ENCODE assay signal across 8 cellular contexts in the genomic region with DNA sequence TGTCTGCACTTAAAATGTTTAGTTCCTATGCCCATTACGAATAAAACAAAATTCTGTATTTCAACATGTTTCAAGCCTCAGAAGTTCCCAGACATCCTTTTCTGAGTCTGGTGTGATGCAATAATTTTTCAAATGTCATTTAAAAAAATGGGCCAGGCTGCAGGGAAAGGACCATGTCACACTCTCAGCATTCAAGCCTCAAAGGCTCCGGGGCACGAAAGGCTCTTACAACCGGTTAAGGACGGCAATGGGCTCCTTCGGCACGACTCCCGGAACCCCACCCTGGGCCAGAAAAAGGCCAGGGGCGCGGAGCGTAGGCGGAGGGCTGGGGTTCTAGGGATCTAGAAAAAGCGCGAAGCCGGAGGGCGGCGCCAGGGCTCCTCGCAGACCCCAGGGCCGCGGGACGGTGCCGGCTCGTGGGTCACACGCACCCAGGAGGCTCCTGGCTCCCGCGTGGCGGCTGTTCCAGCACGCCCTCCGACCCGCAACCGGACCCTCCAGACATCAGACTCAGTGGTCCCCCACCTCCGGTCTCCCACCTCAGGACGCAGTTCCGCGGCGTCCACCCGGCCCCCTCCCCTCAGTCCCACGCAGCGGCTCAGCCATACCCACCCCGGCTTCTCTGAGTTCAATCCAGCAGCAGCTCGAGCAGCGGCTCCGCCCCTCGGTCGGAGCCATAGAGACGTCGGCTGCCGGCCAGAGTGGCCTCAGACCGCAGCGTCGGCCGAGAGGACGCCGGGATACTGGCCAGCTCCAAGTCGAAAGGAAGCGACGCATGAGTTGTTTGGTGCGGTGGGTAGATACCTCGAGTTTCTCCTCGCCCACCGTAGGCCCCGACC. TPM values are rescaled to one million over a fixed set of nuclear protein-coding genes. Genes with fewer than 3 reads are reported as not detected.
A peak's percentile ranks its signal among the peaks of the same experiment; 100 is the strongest.
DNase-seq lines count a peak whose midpoint lies in the region; ATAC-seq, FAIRE-seq and TF ChIP-seq lines count a peak whose summit lies in the region.

Gene TMEM267, minus strand, starts transcription at position 656 of the 839 bp plus-strand sequence. CDS start 29,896 bp downstream, outside the sequence.

- H3K36me3 ChIP-seq in HUES64 (ENCODE audit: insufficient read depth, low read length) (peaks cover 16% of the 10 kb centered on the region), OCI-LY7 (ENCODE audit: insufficient read depth, low read length) (peaks cover 25% of the 10 kb centered on the region), endothelial cell of umbilical vein (ENCODE audit: control insufficient read depth in 2 of 2, extremely low read depth in 1 of 2, insufficient read depth in 2 of 2, low read length in 2 of 2) (no peaks in the 10 kb centered on the region)

- TF ChIP-seq CTCF in OCI-LY7 (conservative IDR thresholded peaks at IDR 0.05; ENCODE audit: low read length) (no peak), endothelial cell of umbilical vein (IDR thresholded peaks at IDR 0.05; ENCODE audit: extremely low read depth in 1 of 2, insufficient read depth in 1 of 2, low read depth in 1 of 2, low read length in 2 of 2) (no peak)

- under 1% methylated on average over 62 of the region's 62 CpGs for WGBS in HUES64

- H3K9me1 ChIP-seq in endothelial cell of umbilical vein (replicated peaks; ENCODE audit: control insufficient read depth, extremely low read depth, insufficient read depth, low read length), result no peaks in the 10 kb centered on the region

- no peaks in the 10 kb centered on the region for H3K9me3 ChIP-seq in HUES64 (ENCODE audit: insufficient read depth, low read depth, low read length)
- H3K9me3 ChIP-seq in OCI-LY7 (ENCODE audit: low read length), result no peaks in the 10 kb centered on the region
- no peaks in the 10 kb centered on the region for H3K9me3 ChIP-seq in endothelial cell of umbilical vein (replicated peaks; ENCODE audit: control insufficient read depth, insufficient read depth, low read length)
- no peaks in the 10 kb centered on the region for H3K9me3 ChIP-seq in mononuclear cell (ENCODE audit: low read depth, low read length)

- dilution Hi-C loops in endothelial cell of umbilical vein (cut with MboI; ENCODE audit: extremely low pct_ligation_motif_present, low sequenced_read_pairs), result no loop called here

- H2AFZ ChIP-seq in OCI-LY7 (ENCODE audit: low read length) (peak within 1 kb of the TSS; percentile 78), endothelial cell of umbilical vein (ENCODE audit: low read depth, low read length) (peak within 1 kb of the TSS; percentile 53)

- peak; percentile 86 for ATAC-seq in GM21447 (IDR thresholded peaks at IDR 0.05; ENCODE audit: unreplicated experiment)

- POLR2A ChIA-PET in OCI-LY7 (lab: Charles Lee), result interaction anchor here (0.6 to 4.2 kb wide), 29 partner anchors 9 to 619 kb away, joined by 3 to 38 read pairs (median 4); partner anchors contain the start of genes C5orf34, HMGCS1, NNT and ZNF131
- POLR2A ChIA-PET in endothelial cell of umbilical vein (lab: Charles Lee), result interaction anchor here (1.2 to 1.8 kb wide), 4 partner anchors 10 to 362 kb away, joined by 3 to 12 read pairs (median 10); partner anchors contain the start of genes C5orf34, HMGCS1 and ZNF131

- H3K4me3 ChIP-seq in HUES64 (ENCODE audit: low read length) (peak within 1 kb of the TSS; percentile 82), OCI-LY7 (ENCODE audit: low read depth, low read length, poor library complexity, severe bottlenecking) (peak within 1 kb of the TSS; percentile 84), endothelial cell of umbilical vein (replicated peaks in 1 of 3; ENCODE audit: insufficient read depth in 1 of 3, low read depth in 1 of 3, low read length in 3 of 3) (peak within 1 kb of the TSS; percentile 57 to 97 (median 64)), mononuclear cell (ENCODE audit: low read length) (peak within 1 kb of the TSS; percentile 71)

- peaks cover 11% of the 10 kb centered on the region; the same call in 1 of the 2 replicates for H3K4me1 ChIP-seq in HUES64 (ENCODE audit: insufficient read depth, low read length)
- peaks cover 27% of the 10 kb centered on the region for H3K4me1 ChIP-seq in OCI-LY7 (ENCODE audit: insufficient read depth, low read length, poor library complexity, severe bottlenecking)
- peaks cover 14% of the 10 kb centered on the region for H3K4me1 ChIP-seq in endothelial cell of umbilical vein (ENCODE audit: control insufficient read depth, extremely low read depth, insufficient read depth, low read length)
- peaks cover 19% of the 10 kb centered on the region for H3K4me1 ChIP-seq in mononuclear cell (ENCODE audit: insufficient read depth, low read length)

- intact Hi-C loops in OCI-LY7 (cut with micrococcal nuclease; ENCODE audit: unreplicated experiment) (loop anchor here (1.0 to 10.0 kb wide), 9 partner anchors 31 to 489 kb away; partner anchors contain the start of genes ANXA2R, C5orf34, HMGCS1 and NNT), endothelial cell of umbilical vein (cut with micrococcal nuclease) (loop anchor here (1.0 to 10.0 kb wide), 11 partner anchors 32 to 1559 kb away; partner anchors contain the start of genes C5orf34, FBXO4, HMGCS1 and ZNF131)

- DNase-seq in D341Med (ENCODE audit: low spot score), result peak; percentile 90
- peak; percentile 95 for DNase-seq in OCI-LY7 (ENCODE audit: low spot score)
- DNase-seq in activated T-cell treated with anti-CD3 and anti-CD28 coated beads for 1 hour (ENCODE audit: low read depth), result peak; percentile 76
- peak; percentile 95 for DNase-seq in endothelial cell of umbilical vein (ENCODE audit: low read depth, low spot score)
- DNase-seq in stimulated activated CD8-positive, alpha-beta memory T cell treated with anti-CD3 and anti-CD28 coated beads, Interleukin-4, amount 100 ng/mL, for 1 hour (ENCODE audit: low read depth in 2 of 2, low spot score in 1 of 2), result peak; percentile 74 to 76

- H4K20me1 ChIP-seq in OCI-LY7 (ENCODE audit: insufficient read depth, low read length), result no peaks in the 10 kb centered on the region
- H4K20me1 ChIP-seq in endothelial cell of umbilical vein (replicated peaks; ENCODE audit: control insufficient read depth, extremely low read depth, insufficient read depth, low read length), result no peaks in the 10 kb centered on the region

- BruUV-seq in OCI-LY7 (replicated peaks; lab: Mats Ljungman, UMichigan), result no TSS peak
- BruUV-seq in endothelial cell of umbilical vein (replicated peaks; lab: Mats Ljungman, UMichigan), result TSS peak; percentile 38

- peak; percentile 95 for FAIRE-seq in endothelial cell of umbilical vein (lab: Jason Lieb, UNC)

- CTCF ChIA-PET in OCI-LY7 (lab: Charles Lee; ENCODE audit: unreplicated experiment), result interaction anchor here (0.6 to 1.7 kb wide), 6 partner anchors 8 to 442 kb away, joined by 3 to 13 read pairs (median 6); partner anchors contain the start of gene ZNF131
- CTCF ChIA-PET in endothelial cell of umbilical vein (lab: Charles Lee), result interaction anchor here (0.6 to 2.6 kb wide), 46 partner anchors 8 to 575 kb away, joined by 3 to 54 read pairs (median 5); partner anchors contain the start of genes C5orf34, HMGCS1 and NNT

- no peaks in the 10 kb centered on the region for H3K9me2 ChIP-seq in OCI-LY7 (ENCODE audit: insufficient read depth, low read length)

- H3K27me3 ChIP-seq in HUES64 (ENCODE audit: insufficient read depth, low read length) (no peaks in the 10 kb centered on the region), endothelial cell of umbilical vein (ENCODE audit: control insufficient read depth in 2 of 2, insufficient read depth in 2 of 2, low read length in 2 of 2) (no peaks in the 10 kb centered on the region), mononuclear cell (ENCODE audit: insufficient read depth, low read length) (no peaks in the 10 kb centered on the region)

- H3K27ac ChIP-seq in HUES64 (ENCODE audit: low read depth, low read length), result peak within 1 kb of the TSS; percentile 85
- peak within 1 kb of the TSS; percentile 88 for H3K27ac ChIP-seq in OCI-LY7 (ENCODE audit: low read depth, low read length, poor library complexity, severe bottlenecking)
- peak within 1 kb of the TSS; percentile 77 for H3K27ac ChIP-seq in endothelial cell of umbilical vein (ENCODE audit: insufficient read depth, low read depth, low read length)

- peaks cover 36% of the 10 kb centered on the region; the same call in 1 of the 2 replicates for H3K79me2 ChIP-seq in OCI-LY7 (ENCODE audit: insufficient read depth, low read depth, low read length)
- peaks cover 12% of the 10 kb centered on the region for H3K79me2 ChIP-seq in endothelial cell of umbilical vein (ENCODE audit: control insufficient read depth, insufficient read depth, low read length)

- H3K4me2 ChIP-seq in OCI-LY7 (ENCODE audit: low read length) (peak within 1 kb of the TSS; percentile 85), endothelial cell of umbilical vein (ENCODE audit: insufficient read depth, low read length) (peak within 1 kb of the TSS; percentile 95)

- H3K9ac ChIP-seq in HUES64 (ENCODE audit: low read depth, low read length) (peak within 1 kb of the TSS; percentile 86), endothelial cell of umbilical vein (replicated peaks; ENCODE audit: extremely low read depth, insufficient read depth, low read length) (peak within 1 kb of the TSS; percentile 87)

- TF ChIP-seq POLR2A in endothelial cell of umbilical vein (IDR thresholded peaks at IDR 0.05; ENCODE audit: low read depth, low read length), result peak; percentile 76

TF ChIP-seq in endothelial cell of umbilical vein, 7 proteins besides CTCF, POLR2A, EP300 and RAD21:
- no peak for TF ChIP-seq FOS (IDR thresholded peaks at IDR 0.05; ENCODE audit: borderline replicate concordance, insufficient read depth, low read length)
- peak; percentile 17 for TF ChIP-seq MAX (IDR thresholded peaks at IDR 0.05; ENCODE audit: insufficient read depth, insufficient read length)
- TF ChIP-seq POLR2AphosphoS5 (IDR thresholded peaks at IDR 0.05; ENCODE audit: insufficient read depth, low read depth, low read length), result peak; percentile 88
TF ChIP-seq in endothelial cell of umbilical vein: peak in this region for 2.

RNA-seq across cellular contexts. Expression of gene TMEM267, which starts in this region (rescaled TPM):
- 5.4 TPM for polyA plus RNA-seq in HUES64 (2013, experiment 1 of 2)
- 6.0 TPM for polyA plus RNA-seq in HUES64 (2013, experiment 2 of 2)
- total RNA-seq in OCI-LY7 (2014; rRNA removed; shearing (Covaris generic)), result 13.9 and 17.6 TPM in 2 replicates
- total RNA-seq in OCI-LY7 (2022) (17.8 and 22.0 TPM in 2 replicates), endothelial cell of umbilical vein (8.6 and 11.6 TPM in 2 replicates), mononuclear cell (11.5 TPM)
- polyA plus RNA-seq in endothelial cell of umbilical vein, result 4.9 and 5.4 TPM in 2 replicates
- 5.8 and 6.4 TPM in 2 replicates for polyA plus RNA-seq in endothelial cell of umbilical vein (2011; cell fraction: cytosol; rRNA removed)
- polyA plus RNA-seq in endothelial cell of umbilical vein (2011; cell fraction: nucleus; rRNA removed), result 10.9 and 12.9 TPM in 2 replicates
- polyA plus RNA-seq in endothelial cell of umbilical vein (2012), result 14.3 and 19.6 TPM in 2 replicates
- polyA minus RNA-seq in endothelial cell of umbilical vein, result 12.6 and 23.3 TPM in 2 replicates
- 8.8 TPM for polyA minus RNA-seq in endothelial cell of umbilical vein (2011; cell fraction: cytosol; rRNA and poly(A)+ RNA removed)
- 6.1 and 9.2 TPM in 2 replicates for polyA minus RNA-seq in endothelial cell of umbilical vein (2011; cell fraction: nucleus; rRNA and poly(A)+ RNA removed)

Comparison
In these comparisons a context has a peak if more than half of its experiments do, and no peak if none do; other contexts are left out.
1. Peak in every context shown above with its lines: DNase-seq, ATAC-seq, H3K4me3 ChIP-seq and H3K27ac ChIP-seq.